In genomic region chr7:90775383-90775965, GRCh38 we compare ENCODE assay signal across 18 cellular contexts.
DNase-seq lines count a peak whose midpoint lies in the region; ATAC-seq, FAIRE-seq and TF ChIP-seq lines count a peak whose summit lies in the region.
"Had no signal": no experiment of that assay in that cellular context is flagged by ENCODE, and none has a peak within 500 bp of the region (broad histone marks: within the 10 kb centered on the region; RNA-seq: fewer than 3 reads in every experiment).

No MANE protein-coding gene starts in this region.

- DNase-seq in HepG2 (ENCODE audit: low spot score) (no peak), right lobe of liver (no peak), Karpas-422 (peak; percentile 46), HEK293T (ENCODE audit: extremely low spot score) (no peak), HuH-7 (ENCODE audit: low spot score) (no peak), cerebellum (ENCODE audit: low spot score) (no peak)
- no peak for DNase-seq in effector CD8-positive, alpha-beta T cell (lab: John Stamatoyannopoulos, UW)
- DNase-seq: CD8-positive, alpha-beta T cell; COR-L47; DMS153; DMS79 treated with DMSO at 0.1 percent for 48 hours; GDM1; H7 had no signal

- TF ChIP-seq EP300 in HepG2 (IDR thresholded peaks at IDR 0.05; ENCODE audit: low read depth in 2 of 2, low read length in 2 of 2) (no peak), HepG2 (CRISPR knock-in tag; IDR thresholded peaks at IDR 0.05; ENCODE audit: borderline replicate concordance) (no peak)

- H3K9ac ChIP-seq in HepG2 (ENCODE audit: insufficient read depth, low read depth, low read length): no peak overlapping the region
- peak overlapping the region; percentile 48 for H3K9ac ChIP-seq in Karpas-422 (ENCODE audit: low read length)
- H3K9ac ChIP-seq in SU-DHL-6 (ENCODE audit: low read length): 0 out of 2 replicates have a peak overlapping the region, but pooled peaks have one; percentile 24

- POLR2A ChIA-PET in HepG2 (lab: Yijun Ruan, JAX) (no interaction called here), HEK293T (lab: Yijun Ruan, JAX) (no interaction called here)

- intact Hi-C loops in HepG2 (cut with micrococcal nuclease; ENCODE audit: unreplicated experiment): loop anchor here (10.0 kb wide), 1 partner anchor 461 kb away; no protein-coding TSS in a partner anchor
- intact Hi-C loops in right lobe of liver (cut with DNase I): no loop called here

- BruUV-seq in HepG2 (replicated peaks; lab: Mats Ljungman, UMichigan): no TSS peak

- CTCF ChIA-PET in HepG2 (lab: Yijun Ruan, JAX; ENCODE audit: low intra/inter-chr PET ratio, low total read pairs): no interaction called here
- CTCF ChIA-PET in HEK293T (lab: Yijun Ruan, JAX): no interaction called here

- peaks cover 18% of the 10 kb centered on the region; the same call in 1 of the 2 replicates for H3K4me1 ChIP-seq in HepG2 (ENCODE audit: insufficient read depth, low read length)
- peaks cover 0 to 4% (median 0%) of the 10 kb centered on the region in 4 donors for H3K4me1 ChIP-seq in right lobe of liver
- H3K4me1 ChIP-seq in Karpas-422 (ENCODE audit: low read length): peaks cover 67% of the 10 kb centered on the region

- no peaks in the 10 kb centered on the region for H3K36me3 ChIP-seq in HepG2 (replicated peaks in 1 of 2; ENCODE audit: control insufficient read depth in 1 of 2, insufficient read depth in 2 of 2, low read length in 2 of 2)
- no peaks in the 10 kb centered on the region for H3K36me3 ChIP-seq in right lobe of liver
- peaks cover 33% of the 10 kb centered on the region for H3K36me3 ChIP-seq in Karpas-422 (ENCODE audit: insufficient read depth, low read length)
- H3K36me3 ChIP-seq in SU-DHL-6 (ENCODE audit: low read length): peaks cover 58% of the 10 kb centered on the region

- TF ChIP-seq CTCF in HepG2 (CRISPR knock-in tag; IDR thresholded peaks at IDR 0.05) (no peak), right lobe of liver (IDR thresholded peaks at IDR 0.05) (no peak), SU-DHL-6 (IDR thresholded peaks at IDR 0.05; ENCODE audit: insufficient read depth, low read length, poor library complexity, severe bottlenecking) (no peak)

- H2AFZ ChIP-seq in HepG2 (ENCODE audit: low read length): no peak overlapping the region
- H2AFZ ChIP-seq in Karpas-422 (ENCODE audit: low read length): no peak overlapping the region
- H2AFZ ChIP-seq in SU-DHL-6 (ENCODE audit: low read depth, low read length, severe bottlenecking): no peak overlapping the region
- H2AFZ ChIP-seq: GM23338 had no signal

- WGBS in HepG2 (ENCODE audit: low lambda C conversion rate): 0% methylated on average over 1 of the region's 1 CpG
- 50% methylated on average over 1 of the region's 1 CpG for WGBS in right lobe of liver (ENCODE audit: insufficient coverage, low coverage, low lambda C conversion rate, missing lambda C conversion rate)

- H3K4me2 ChIP-seq in HepG2 (ENCODE audit: low read depth, low read length): no peak overlapping the region
- H3K4me2 ChIP-seq in Karpas-422 (ENCODE audit: low read depth, low read length, poor library complexity, severe bottlenecking): peak overlapping the region; percentile 59
- peak overlapping the region; percentile 51 for H3K4me2 ChIP-seq in SU-DHL-6 (ENCODE audit: low read depth, low read length, poor library complexity, severe bottlenecking)
- H3K4me2 ChIP-seq: GM23338 had no signal

- H3K27me3 ChIP-seq in HepG2 (ENCODE audit: control insufficient read depth in 1 of 2, insufficient read depth in 2 of 2, low read length in 2 of 2) (peaks cover 0 to 13% of the 10 kb centered on the region in 2 experiments; a peak in 2 of 5 replicates), right lobe of liver (no peaks in the 10 kb centered on the region), Karpas-422 (ENCODE audit: low read length) (no peaks in the 10 kb centered on the region), SU-DHL-6 (ENCODE audit: low read length) (no peaks in the 10 kb centered on the region)

- no peak for FAIRE-seq in HepG2 (lab: Jason Lieb, UNC)
- FAIRE-seq: D721Med, GM12891 had no signal

- no peak overlapping the region for H3K4me3 ChIP-seq in HepG2 (replicated peaks in 1 of 3; ENCODE audit: insufficient read depth in 1 of 3, low read depth in 2 of 3, low read length in 3 of 3)
- H3K4me3 ChIP-seq in right lobe of liver: no peak overlapping the region
- peak overlapping the region; percentile 11; the same call in 1 of the 2 replicates for H3K4me3 ChIP-seq in Karpas-422 (ENCODE audit: low read length)
- no peak overlapping the region for H3K4me3 ChIP-seq in SU-DHL-6 (ENCODE audit: insufficient read depth, low read length, poor library complexity, severe bottlenecking)
- H3K4me3 ChIP-seq: GM23338 had no signal

- in situ Hi-C loops in HepG2 (cut with HindIII; ENCODE audit: extremely low pct_ligation_motif_present, low pct_unique_long_range_greater_than_20kb): no loop called here

- H3K79me2 ChIP-seq in HepG2 (ENCODE audit: insufficient read depth, low read length) (no peaks in the 10 kb centered on the region), Karpas-422 (ENCODE audit: low read length) (peaks cover 92% of the 10 kb centered on the region), SU-DHL-6 (ENCODE audit: insufficient read depth, low read length) (peaks cover 96% of the 10 kb centered on the region)

- no peak overlapping the region for H3K27ac ChIP-seq in HepG2 (ENCODE audit: extremely low read length, insufficient read depth, low read length)
- no peak overlapping the region for H3K27ac ChIP-seq in right lobe of liver
- H3K27ac ChIP-seq in Karpas-422 (ENCODE audit: low read length): peak overlapping the region; percentile 91
- peak overlapping the region; percentile 66 for H3K27ac ChIP-seq in SU-DHL-6 (ENCODE audit: low read depth, low read length)
- H3K27ac ChIP-seq: 22Rv1 had no signal

- ATAC-seq in HepG2: no peak
- ATAC-seq in right lobe of liver: no peak
- ATAC-seq: CD8-positive, alpha-beta T cell; GM23338 had no signal

- no peaks in the 10 kb centered on the region for H3K9me3 ChIP-seq in HepG2 (ENCODE audit: low read length)
- H3K9me3 ChIP-seq in right lobe of liver: no peaks in the 10 kb centered on the region
- H3K9me3 ChIP-seq in Karpas-422 (ENCODE audit: low read length): no peaks in the 10 kb centered on the region
- H3K9me3 ChIP-seq in SU-DHL-6 (ENCODE audit: insufficient read depth, low read length): peaks cover 26% of the 10 kb centered on the region

- no peak for TF ChIP-seq RAD21 in HepG2 (CRISPR knock-in tag; IDR thresholded peaks at IDR 0.05)

- H3F3A ChIP-seq in SU-DHL-6 (ENCODE audit: insufficient read depth): peaks cover 16% of the 10 kb centered on the region

- H4K20me1 ChIP-seq in HepG2 (ENCODE audit: insufficient read depth, low read length) (no peaks in the 10 kb centered on the region), Karpas-422 (ENCODE audit: insufficient read depth, low read depth, low read length) (no peaks in the 10 kb centered on the region), SU-DHL-6 (ENCODE audit: low read depth, low read length) (no peaks in the 10 kb centered on the region; the same call in 1 of the 2 replicates)

- TF ChIP-seq POLR2A in HepG2 (IDR thresholded peaks at IDR 0.05; ENCODE audit: insufficient read depth in 1 of 2, low read depth in 2 of 2, low read length in 2 of 2) (no peak), right lobe of liver (IDR thresholded peaks at IDR 0.05) (no peak)

- no peaks in the 10 kb centered on the region for H3K9me2 ChIP-seq in Karpas-422 (replicated peaks; ENCODE audit: insufficient read depth, low read length)
- no peaks in the 10 kb centered on the region for H3K9me2 ChIP-seq in SU-DHL-6 (replicated peaks; ENCODE audit: insufficient read depth, low read length)

TF ChIP-seq in HepG2, 621 proteins besides CTCF, POLR2A, EP300 and RAD21:
- no peak for TF ChIP-seq NR2F2 (IDR thresholded peaks at IDR 0.05; ENCODE audit: borderline replicate concordance, low read depth)
- no peak for TF ChIP-seq ZNF816 (CRISPR knock-in tag; IDR thresholded peaks at IDR 0.05; ENCODE audit: borderline replicate concordance)
- TF ChIP-seq ARID2 (CRISPR knock-in tag; IDR thresholded peaks at IDR 0.05; ENCODE audit: borderline replicate concordance): no peak
- TF ChIP-seq ZNF335 (CRISPR knock-in tag; IDR thresholded peaks at IDR 0.05): no peak
- peak; percentile 94 for TF ChIP-seq HNRNPK (IDR thresholded peaks at IDR 0.05; ENCODE audit: low read depth, low read length, poor library complexity, severe bottlenecking)
- no peak for TF ChIP-seq TFDP1 (CRISPR knock-in tag; IDR thresholded peaks at IDR 0.05; ENCODE audit: borderline replicate concordance)
- TF ChIP-seq PCBP1 (IDR thresholded peaks at IDR 0.05; ENCODE audit: borderline replicate concordance, low read depth, low read length): 0 out of 2 replicates have a peak, but pooled peaks have one; percentile 42

TF ChIP-seq in HEK293T, 16 proteins besides CTCF, POLR2A, EP300 and RAD21:
- TF ChIP-seq FOXK2 (IDR thresholded peaks at IDR 0.05) (no peak), FOXM1 (IDR thresholded peaks at IDR 0.05; ENCODE audit: borderline replicate concordance) (no peak), CTBP1 (IDR thresholded peaks at IDR 0.05; ENCODE audit: borderline replicate concordance) (no peak), BHLHE40 (IDR thresholded peaks at IDR 0.05; ENCODE audit: borderline replicate concordance) (no peak), TARDBP (IDR thresholded peaks at IDR 0.05) (no peak), SP1 (IDR thresholded peaks at IDR 0.05) (no peak), FOXA1 (IDR thresholded peaks at IDR 0.05) (no peak), NFRKB (IDR thresholded peaks at IDR 0.05) (no peak), ELF4 (IDR thresholded peaks at IDR 0.05) (no peak), ARNT (IDR thresholded peaks at IDR 0.05) (no peak), ZNF384 (IDR thresholded peaks at IDR 0.05) (no peak)
- TF ChIP-seq, protein P1, sequence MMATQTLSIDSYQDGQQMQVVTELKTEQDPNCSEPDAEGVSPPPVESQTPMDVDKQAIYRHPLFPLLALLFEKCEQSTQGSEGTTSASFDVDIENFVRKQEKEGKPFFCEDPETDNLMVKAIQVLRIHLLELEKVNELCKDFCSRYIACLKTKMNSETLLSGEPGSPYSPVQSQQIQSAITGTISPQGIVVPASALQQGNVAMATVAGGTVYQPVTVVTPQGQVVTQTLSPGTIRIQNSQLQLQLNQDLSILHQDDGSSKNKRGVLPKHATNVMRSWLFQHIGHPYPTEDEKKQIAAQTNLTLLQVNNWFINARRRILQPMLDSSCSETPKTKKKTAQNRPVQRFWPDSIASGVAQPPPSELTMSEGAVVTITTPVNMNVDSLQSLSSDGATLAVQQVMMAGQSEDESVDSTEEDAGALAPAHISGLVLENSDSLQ (IDR thresholded peaks at IDR 0.05): no peak

Comparison
In these comparisons a context has a peak if more than half of its experiments do, and no peak if none do; other contexts are left out.
1. H3K27ac ChIP-seq: peak in Karpas-422 (single experiment) and SU-DHL-6 (single experiment); none in HepG2 (single experiment) and right lobe of liver (0 of 3).